In genomic region chr2:152646775-152647174, GRCh38 we compare ENCODE assay signal across 9 cellular contexts.
DNase-seq lines count a peak whose midpoint lies in the region; ATAC-seq, FAIRE-seq and TF ChIP-seq lines count a peak whose summit lies in the region.
"Had no signal": no experiment of that assay in that cellular context is flagged by ENCODE, and none has a peak within 500 bp of the region (broad histone marks: within the 10 kb centered on the region; RNA-seq: fewer than 3 reads in every experiment).

No MANE protein-coding gene starts in this region.

- H3K27ac Mint-ChIP-seq in naive thymus-derived CD8-positive, alpha-beta T cell, result peak overlapping the region in 6 of 10 donors; percentile 22 to 84 (median 70)

- DNase-seq in AG10803 (ENCODE audit: low read depth) (peak; percentile 90), PC-9 (peak; percentile 6 to 77), endothelial cell of umbilical vein (ENCODE audit: low read depth, low spot score) (peak; percentile 20), occipital lobe (lab: John Stamatoyannopoulos, UW) (no peak), NCI-H1105 (lab: John Stamatoyannopoulos, UW) (no peak)
- no peak for DNase-seq in naive thymus-derived CD8-positive, alpha-beta T cell

- TF ChIP-seq POLR2A in endothelial cell of umbilical vein (IDR thresholded peaks at IDR 0.05; ENCODE audit: low read depth, low read length), result no peak

- no peak overlapping the region for H3K4me3 ChIP-seq in AG10803 (ENCODE audit: low read length)
- H3K4me3 ChIP-seq in PC-9, result no peak overlapping the region
- no peak overlapping the region for H3K4me3 ChIP-seq in endothelial cell of umbilical vein (replicated peaks in 1 of 3; ENCODE audit: insufficient read depth in 1 of 3, low read depth in 1 of 3, low read length in 3 of 3)

- no peak for TF ChIP-seq CTCF in AG10803 (conservative IDR thresholded peaks at IDR 0.05; ENCODE audit: low read length)
- no peak for TF ChIP-seq CTCF in PC-9 (conservative IDR thresholded peaks at IDR 0.05)
- TF ChIP-seq CTCF in endothelial cell of umbilical vein (IDR thresholded peaks at IDR 0.05; ENCODE audit: extremely low read depth in 1 of 2, insufficient read depth in 1 of 2, low read depth in 1 of 2, low read length in 2 of 2), result no peak

- POLR2A ChIA-PET in PC-9 (lab: Charles Lee; ENCODE audit: unreplicated experiment), result interaction anchor here (0.5 kb wide), 1 partner anchor 11 kb away, joined by 5 read pairs; no protein-coding TSS in a partner anchor
- POLR2A ChIA-PET in endothelial cell of umbilical vein (lab: Charles Lee), result no interaction called here
- POLR2A ChIA-PET in naive thymus-derived CD8-positive, alpha-beta T cell (lab: Charles Lee), result no interaction called here

- H4K20me1 ChIP-seq in PC-9 (ENCODE audit: insufficient read depth) (no peaks in the 10 kb centered on the region; the same call in 1 of the 2 replicates), endothelial cell of umbilical vein (replicated peaks; ENCODE audit: control insufficient read depth, extremely low read depth, insufficient read depth, low read length) (no peaks in the 10 kb centered on the region)

- H3K4me2 ChIP-seq in PC-9 (no peak overlapping the region), endothelial cell of umbilical vein (ENCODE audit: insufficient read depth, low read length) (no peak overlapping the region)

- H3K27me3 ChIP-seq in PC-9 (ENCODE audit: insufficient read depth, low read depth), result no peaks in the 10 kb centered on the region
- H3K27me3 ChIP-seq in endothelial cell of umbilical vein (ENCODE audit: control insufficient read depth in 2 of 2, insufficient read depth in 2 of 2, low read length in 2 of 2), result no peaks in the 10 kb centered on the region

- H3K4me1 Mint-ChIP-seq in naive thymus-derived CD8-positive, alpha-beta T cell, result peaks cover 0 to 6% (median 1%) of the 10 kb centered on the region in 4 donors

- no peaks in the 10 kb centered on the region for H3K9me2 ChIP-seq in PC-9 (ENCODE audit: insufficient read depth)

- H3K4me3 Mint-ChIP-seq in naive thymus-derived CD8-positive, alpha-beta T cell, result no peak overlapping the region

- CTCF ChIA-PET in PC-9 (lab: Charles Lee), result interaction anchor here (0.5 to 0.8 kb wide), 2 partner anchors 11 to 275 kb away, joined by 3 to 7 read pairs; no protein-coding TSS in a partner anchor
- CTCF ChIA-PET in endothelial cell of umbilical vein (lab: Charles Lee), result interaction anchor here (1.5 to 3.8 kb wide), 3 partner anchors 12 to 610 kb away, joined by 6 to 30 read pairs (median 11); partner anchors contain the start of gene STAM2

- H3K36me3 Mint-ChIP-seq in naive thymus-derived CD8-positive, alpha-beta T cell, result peaks cover 0 to 9% (median 0%) of the 10 kb centered on the region in 3 donors

- peaks cover 15% of the 10 kb centered on the region; the same call in 1 of the 2 replicates for H3K36me3 ChIP-seq in PC-9 (ENCODE audit: low read depth)
- H3K36me3 ChIP-seq in endothelial cell of umbilical vein (ENCODE audit: control insufficient read depth in 2 of 2, extremely low read depth in 1 of 2, insufficient read depth in 2 of 2, low read length in 2 of 2), result peaks cover 2 to 6% of the 10 kb centered on the region in 2 experiments

- no peak overlapping the region for H3K27ac ChIP-seq in PC-9
- no peak overlapping the region for H3K27ac ChIP-seq in endothelial cell of umbilical vein (ENCODE audit: insufficient read depth, low read depth, low read length)
- H3K27ac ChIP-seq: HL-60 had no signal

- H2AFZ ChIP-seq in PC-9 (no peak overlapping the region), endothelial cell of umbilical vein (ENCODE audit: low read depth, low read length) (no peak overlapping the region)

- peaks cover 42% of the 10 kb centered on the region for H3F3A ChIP-seq in PC-9 (ENCODE audit: insufficient read depth, low read depth)

- no peaks in the 10 kb centered on the region for H3K9me3 ChIP-seq in PC-9 (ENCODE audit: insufficient read depth, low read depth)
- no peaks in the 10 kb centered on the region for H3K9me3 ChIP-seq in endothelial cell of umbilical vein (replicated peaks; ENCODE audit: control insufficient read depth, insufficient read depth, low read length)

- no TSS peak for BruUV-seq in PC-9 (replicated peaks; lab: Mats Ljungman, UMichigan)
- BruUV-seq in endothelial cell of umbilical vein (replicated peaks; lab: Mats Ljungman, UMichigan), result no TSS peak

- ATAC-seq in naive thymus-derived CD8-positive, alpha-beta T cell, result no peak
- no peak for ATAC-seq in GM21381 (IDR thresholded peaks at IDR 0.05; ENCODE audit: unreplicated experiment)
- no peak for ATAC-seq in GM18502 (IDR thresholded peaks at IDR 0.05; ENCODE audit: poor library complexity, unreplicated experiment)

- no peaks in the 10 kb centered on the region for H3K27me3 Mint-ChIP-seq in naive thymus-derived CD8-positive, alpha-beta T cell

- FAIRE-seq in endothelial cell of umbilical vein (lab: Jason Lieb, UNC), result no peak

- no peak overlapping the region for H3K9ac ChIP-seq in endothelial cell of umbilical vein (replicated peaks; ENCODE audit: extremely low read depth, insufficient read depth, low read length)

- no peaks in the 10 kb centered on the region for H3K79me2 ChIP-seq in PC-9 (ENCODE audit: low read depth)
- no peaks in the 10 kb centered on the region for H3K79me2 ChIP-seq in endothelial cell of umbilical vein (ENCODE audit: control insufficient read depth, insufficient read depth, low read length)

- H3K9me1 ChIP-seq in endothelial cell of umbilical vein (replicated peaks; ENCODE audit: control insufficient read depth, extremely low read depth, insufficient read depth, low read length), result no peaks in the 10 kb centered on the region

- H3K4me1 ChIP-seq in PC-9 (replicated peaks; ENCODE audit: insufficient read depth), result 0 out of 2 replicates have a peak, but pooled peaks cover 7% of the 10 kb centered on the region
- peaks cover 5% of the 10 kb centered on the region for H3K4me1 ChIP-seq in endothelial cell of umbilical vein (ENCODE audit: control insufficient read depth, extremely low read depth, insufficient read depth, low read length)

- H3K9me3 Mint-ChIP-seq in naive thymus-derived CD8-positive, alpha-beta T cell, result no peaks in the 10 kb centered on the region

- intact Hi-C loops in PC-9 (cut with micrococcal nuclease; ENCODE audit: unreplicated experiment), result no loop called here
- intact Hi-C loops in endothelial cell of umbilical vein (cut with micrococcal nuclease), result no loop called here

- dilution Hi-C loops in endothelial cell of umbilical vein (cut with MboI; ENCODE audit: extremely low pct_ligation_motif_present, low sequenced_read_pairs), result no loop called here

TF ChIP-seq in endothelial cell of umbilical vein, 7 proteins besides CTCF, POLR2A, EP300 and RAD21:
- TF ChIP-seq FOS (IDR thresholded peaks at IDR 0.05; ENCODE audit: borderline replicate concordance, insufficient read depth, low read length) (no peak), EZH2 (IDR thresholded peaks at IDR 0.05; ENCODE audit: borderline replicate concordance, low read depth, low read length, severe bottlenecking) (no peak), MYC (IDR thresholded peaks at IDR 0.05; ENCODE audit: low read depth, low read length) (no peak), GATA2 (IDR thresholded peaks at IDR 0.05; ENCODE audit: insufficient read depth, insufficient read length, low read depth, low read length) (no peak), JUN (IDR thresholded peaks at IDR 0.05; ENCODE audit: borderline replicate concordance, insufficient read depth, insufficient read length, low read depth) (no peak), MAX (IDR thresholded peaks at IDR 0.05; ENCODE audit: insufficient read depth, insufficient read length) (no peak), POLR2AphosphoS5 (IDR thresholded peaks at IDR 0.05; ENCODE audit: insufficient read depth, low read depth, low read length) (no peak)

Comparison
In these comparisons a context has a peak if more than half of its experiments do, and no peak if none do; other contexts are left out.
1. DNase-seq: peak in AG10803 (single experiment), PC-9 (2 of 2) and endothelial cell of umbilical vein (single experiment); none in naive thymus-derived CD8-positive, alpha-beta T cell (0 of 10), occipital lobe (single experiment) and NCI-H1105 (single experiment).